Comparison of ENCODE assay signal across 11 cellular contexts in the genomic region with DNA sequence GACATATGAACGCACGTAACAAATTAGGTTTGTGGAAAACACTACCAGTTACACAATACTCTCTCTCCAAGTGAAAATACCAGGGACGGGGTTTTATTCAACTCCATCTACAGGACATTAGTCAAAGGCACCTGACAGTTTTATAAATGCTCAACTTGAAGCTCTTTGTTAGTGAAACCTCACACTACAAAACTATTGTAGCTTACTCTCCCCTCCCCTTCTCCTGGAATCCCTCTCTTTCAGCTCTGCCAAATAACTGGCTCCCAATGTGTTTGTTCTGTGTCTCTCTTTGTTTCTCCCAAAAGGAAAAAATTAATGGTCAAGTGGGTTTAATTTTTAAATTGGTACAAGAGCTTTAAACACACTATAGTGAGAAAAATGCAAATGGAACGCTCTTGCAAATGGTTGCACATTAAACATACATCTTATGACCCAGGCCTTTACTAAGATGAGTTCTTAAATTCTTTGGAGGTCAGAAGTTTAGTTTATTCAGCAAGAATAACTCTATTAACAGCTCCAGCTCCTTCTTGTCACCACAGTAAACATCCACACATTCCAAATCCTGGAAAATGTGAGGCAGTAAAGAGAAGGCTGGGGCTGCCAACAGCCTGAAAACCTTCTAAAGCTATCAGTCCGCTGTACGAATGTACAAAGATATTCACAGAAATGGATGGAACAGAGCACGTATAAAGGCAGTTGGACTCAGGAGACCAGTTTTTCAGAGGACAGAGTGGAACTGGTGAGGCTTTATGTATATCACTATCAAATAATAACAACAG. TPM values are rescaled to one million over a fixed set of nuclear protein-coding genes. Genes with fewer than 3 reads are reported as not detected.
DNase-seq lines count a peak whose midpoint lies in the region; ATAC-seq and TF ChIP-seq lines count a peak whose summit lies in the region.
"Had no signal": no experiment of that assay in that cellular context is flagged by ENCODE, and none has a peak within 500 bp of the region (broad histone marks: within the 10 kb centered on the region; RNA-seq: fewer than 3 reads in every experiment).

No MANE protein-coding gene starts in this region.

- H3K27ac ChIP-seq in Peyer's patch = peak overlapping the region in 3 of 4 donors; percentile 2 to 77 (median 8)
- H3K27ac ChIP-seq in neural progenitor cell = peak overlapping the region; percentile 71

- H3K9ac ChIP-seq in neural progenitor cell = no peak overlapping the region

- TF ChIP-seq POLR2A in Peyer's patch (IDR thresholded peaks at IDR 0.05) = no peak

- H3K4me1 ChIP-seq in Peyer's patch = peaks cover 0 to 7% (median 0%) of the 10 kb centered on the region in 4 donors
- peaks cover 61% of the 10 kb centered on the region for H3K4me1 ChIP-seq in neural progenitor cell

- TF ChIP-seq CTCF in Peyer's patch (IDR thresholded peaks at IDR 0.05) (no peak), fibroblast of villous mesenchyme (IDR thresholded peaks at IDR 0.05; ENCODE audit: insufficient read depth, low read depth, low read length) (no peak), neural progenitor cell (IDR thresholded peaks at IDR 0.05) (no peak)

- H3K36me3 ChIP-seq in Peyer's patch (no peaks in the 10 kb centered on the region), neural progenitor cell (peaks cover 10% of the 10 kb centered on the region)

- peaks cover 54% of the 10 kb centered on the region for H3K36me3 Mint-ChIP-seq in neural progenitor cell

- H3K9me3 Mint-ChIP-seq in neural progenitor cell = peaks cover 18% of the 10 kb centered on the region
- H3K9me3 Mint-ChIP-seq: activated T-helper 17 cell treated with anti-CD3 and anti-CD28 coated beads, Interleukin-2, amount 50 U/mL, for 72 hours had no signal

- no peak overlapping the region for H2AFZ ChIP-seq in neural progenitor cell (replicated peaks)

- H3F3A ChIP-seq in neural progenitor cell (ENCODE audit: low read depth) = peaks cover 30% of the 10 kb centered on the region

- peak overlapping the region; percentile 16 for H3K27ac Mint-ChIP-seq in neural progenitor cell
- H3K27ac Mint-ChIP-seq: activated T-helper 17 cell treated with anti-CD3 and anti-CD28 coated beads, Interleukin-2, amount 50 U/mL, for 72 hours; B cell had no signal

- H3K27me3 ChIP-seq in Peyer's patch (no peaks in the 10 kb centered on the region), neural progenitor cell (no peaks in the 10 kb centered on the region)

- DNase-seq in AG08396 (ENCODE audit: low spot score) (peak; percentile 18), Peyer's patch (no peak), fibroblast of villous mesenchyme (ENCODE audit: low read depth) (peak; percentile 85), neural progenitor cell (ENCODE audit: low spot score) (peak; percentile 39), T1000 (lab: John Stamatoyannopoulos, UW) (no peak), retina (no peak)
- DNase-seq in stimulated activated naive CD4-positive, alpha-beta T cell (lab: John Stamatoyannopoulos, UW) = no peak
- DNase-seq: NCI-H446 treated with DMSO at 0.1 percent for 48 hours had no signal

- peaks cover 58% of the 10 kb centered on the region for H3K4me1 Mint-ChIP-seq in neural progenitor cell
- H3K4me1 Mint-ChIP-seq: activated T-helper 17 cell treated with anti-CD3 and anti-CD28 coated beads, Interleukin-2, amount 50 U/mL, for 72 hours had no signal

- peak overlapping the region; percentile 60 for H3K4me2 ChIP-seq in neural progenitor cell

- H3K4me3 Mint-ChIP-seq in neural progenitor cell = no peak overlapping the region
- H3K4me3 Mint-ChIP-seq: activated T-helper 17 cell treated with anti-CD3 and anti-CD28 coated beads, Interleukin-2, amount 50 U/mL, for 72 hours; B cell had no signal

- H3K4me3 ChIP-seq in Peyer's patch (no peak overlapping the region), fibroblast of villous mesenchyme (ENCODE audit: low read depth, low read length) (no peak overlapping the region), neural progenitor cell (peak overlapping the region; percentile 1)

- H3K79me2 ChIP-seq in neural progenitor cell (ENCODE audit: low read depth) = peaks cover 100% of the 10 kb centered on the region

- H4K20me1 ChIP-seq in neural progenitor cell (ENCODE audit: low read depth) = peaks cover 99% of the 10 kb centered on the region

- no peaks in the 10 kb centered on the region for H3K27me3 Mint-ChIP-seq in neural progenitor cell (ENCODE audit: insufficient read depth, low read depth)
- H3K27me3 Mint-ChIP-seq: B cell had no signal

- ATAC-seq in GM19023 (IDR thresholded peaks at IDR 0.05; ENCODE audit: unreplicated experiment) = no peak
- ATAC-seq: activated T-helper 17 cell treated with anti-CD3 and anti-CD28 coated beads, Interleukin-2, amount 50 U/mL, for 72 hours had no signal

- no peaks in the 10 kb centered on the region for H3K9me3 ChIP-seq in Peyer's patch
- H3K9me3 ChIP-seq in neural progenitor cell (ENCODE audit: low read depth) = no peaks in the 10 kb centered on the region

RNA-seq across cellular contexts. Expression of gene ZNF608, which starts 48.3 kb away (rescaled TPM):
- total RNA-seq in Peyer's patch = 10 to 100 TPM; 19.8 to 85.8 (median 35.3) TPM
- 2.6 and 8.4 TPM in 2 replicates for total RNA-seq in fibroblast of villous mesenchyme
- total RNA-seq in neural progenitor cell (ENCODE audit: low replicate concordance) = 168 and 213 TPM in 2 replicates
- total RNA-seq: activated T-helper 17 cell treated with anti-CD3 and anti-CD28 coated beads, Interleukin-2, amount 50 U/mL, for 72 hours had no signal

Comparison
In these comparisons a context has a peak if more than half of its experiments do, and no peak if none do; other contexts are left out.
1. DNase-seq: peak in AG08396 (single experiment), fibroblast of villous mesenchyme (single experiment) and neural progenitor cell (single experiment); none in Peyer's patch (0 of 3), stimulated activated naive CD4-positive, alpha-beta T cell (0 of 6), T1000 (single experiment) and retina (single experiment).